Comparison of ENCODE assay signal across 8 cellular contexts in genomic region chr14:70027785-70028428, GRCh38.
DNase-seq lines count a peak whose midpoint lies in the region; ATAC-seq and TF ChIP-seq lines count a peak whose summit lies in the region.

No MANE protein-coding gene starts in this region.

- intact Hi-C loops in right cardiac atrium (cut with DNase I) (loop anchor here (1.0 to 5.0 kb wide), 3 partner anchors 151 to 209 kb away; partner anchors contain the start of gene SMOC1 (in 1 of the 4)), gastrocnemius medialis (cut with DNase I; ENCODE audit: low total_unique reads) (loop anchor here (1.0 to 2.0 kb wide), 2 partner anchors 151 to 210 kb away; no protein-coding TSS in a partner anchor)

- H3K4me3 ChIP-seq in SK-N-SH (ENCODE audit: low read depth in 2 of 2, low read length in 1 of 2) (peak overlapping the region in 1 of 2 experiments; percentile 50; a peak in 1 of 4 replicates), adipocyte (ENCODE audit: low read length) (no peak overlapping the region), right cardiac atrium (ENCODE audit: low read length) (no peak overlapping the region), gastrocnemius medialis (no peak overlapping the region)

- H3K4me1 ChIP-seq in SK-N-SH (ENCODE audit: control insufficient read depth in 1 of 2, insufficient read depth in 2 of 2, low read depth in 1 of 2, low read length in 1 of 2) (no peaks in the 10 kb centered on the region), adipocyte (ENCODE audit: control insufficient read depth, insufficient read depth, low read length) (no peaks in the 10 kb centered on the region), right cardiac atrium (ENCODE audit: control insufficient read depth, insufficient read depth, low read length) (no peaks in the 10 kb centered on the region), gastrocnemius medialis (no peaks in the 10 kb centered on the region)

- H3K36me3 ChIP-seq in SK-N-SH (replicated peaks in 1 of 2; ENCODE audit: control insufficient read depth in 1 of 2, insufficient read depth in 2 of 2, low read length in 1 of 2) (no peaks in the 10 kb centered on the region), adipocyte (ENCODE audit: control insufficient read depth, insufficient read depth, low read length, severe bottlenecking) (peaks cover 18% of the 10 kb centered on the region), gastrocnemius medialis (no peaks in the 10 kb centered on the region)

- TF ChIP-seq EP300 in SK-N-SH (IDR thresholded peaks at IDR 0.05; ENCODE audit: borderline replicate concordance in 1 of 2, low read depth in 1 of 2, low read length in 1 of 2): no peak

- H3K9me3 ChIP-seq in SK-N-SH (no peaks in the 10 kb centered on the region), adipocyte (ENCODE audit: control insufficient read depth, low read length) (no peaks in the 10 kb centered on the region), right cardiac atrium (ENCODE audit: control insufficient read depth, low read length) (no peaks in the 10 kb centered on the region), gastrocnemius medialis (no peaks in the 10 kb centered on the region)

- TF ChIP-seq RAD21 in SK-N-SH (IDR thresholded peaks at IDR 0.05; ENCODE audit: low read length): peak; percentile 97

- no peak for TF ChIP-seq POLR2A in gastrocnemius medialis (IDR thresholded peaks at IDR 0.05)

- H3K9ac ChIP-seq in SK-N-SH: no peak overlapping the region
- H3K9ac ChIP-seq in adipocyte (ENCODE audit: low read length): no peak overlapping the region

- no peaks in the 10 kb centered on the region for H3K9me2 ChIP-seq in SK-N-SH

- peak; percentile 77 to 80 for ATAC-seq in right cardiac atrium
- peak; percentile 45 to 80 for ATAC-seq in gastrocnemius medialis
- no peak for ATAC-seq in GM21825 (IDR thresholded peaks at IDR 0.05; ENCODE audit: unreplicated experiment)
- no peak for ATAC-seq in HG03571 (IDR thresholded peaks at IDR 0.05; ENCODE audit: unreplicated experiment)

- H3K4me2 ChIP-seq in SK-N-SH: no peak overlapping the region

- no peak overlapping the region for H3K27ac ChIP-seq in SK-N-SH (ENCODE audit: low read depth in 2 of 2, low read length in 1 of 2)
- H3K27ac ChIP-seq in right cardiac atrium (ENCODE audit: low read length): no peak overlapping the region
- H3K27ac ChIP-seq in gastrocnemius medialis: no peak overlapping the region

- POLR2A ChIA-PET in SK-N-SH (lab: Yijun Ruan, JAX): interaction anchor here (0.5 to 1.5 kb wide), 2 partner anchors 149 to 209 kb away, joined by 4 to 6 read pairs; partner anchors contain the start of gene SMOC1

- no peaks in the 10 kb centered on the region for H3K79me2 ChIP-seq in SK-N-SH (ENCODE audit: insufficient read depth)

- H3K27me3 ChIP-seq in SK-N-SH (ENCODE audit: insufficient read depth) (no peaks in the 10 kb centered on the region), adipocyte (replicated peaks; ENCODE audit: control insufficient read depth, insufficient read depth, low read length) (no peaks in the 10 kb centered on the region), right cardiac atrium (ENCODE audit: control insufficient read depth, insufficient read depth) (no peaks in the 10 kb centered on the region), gastrocnemius medialis (no peaks in the 10 kb centered on the region)

- CTCF ChIA-PET in SK-N-SH (lab: Yijun Ruan, JAX): interaction anchor here (0.5 to 4.2 kb wide), 96 partner anchors 8 to 851 kb away, joined by 3 to 238 read pairs (median 4); partner anchors contain the start of gene SMOC1

- no peak overlapping the region for H2AFZ ChIP-seq in SK-N-SH (ENCODE audit: low read depth)

- WGBS in SK-N-SH (ENCODE audit: low lambda C conversion rate): 38% methylated on average over 13 of the region's 17 CpGs
- 30% methylated on average over 17 of the region's 17 CpGs for WGBS in right cardiac atrium

- no peaks in the 10 kb centered on the region for H3F3A ChIP-seq in SK-N-SH (replicated peaks; ENCODE audit: insufficient read depth)

- in situ Hi-C loops in gastrocnemius medialis (cut with MboI; ENCODE audit: low sequenced_read_pairs in 4 of 4): loop anchor here in 3 of 4 donors (5.0 to 25.0 kb wide), 3 partner anchors 211 to 234 kb away; no protein-coding TSS in a partner anchor

- DNase-seq in EH (ENCODE audit: low read depth) (peak; percentile 49), HuH-7 (ENCODE audit: low spot score) (peak; percentile 80), SK-N-SH (peak; percentile 88), adipocyte (ENCODE audit: low read depth) (peak; percentile 73), right cardiac atrium (peak; percentile 75 to 91 (median 89)), gastrocnemius medialis (peak; percentile 44 to 51)

- TF ChIP-seq CTCF in SK-N-SH (IDR thresholded peaks at IDR 0.05) (peak; percentile 60), gastrocnemius medialis (IDR thresholded peaks at IDR 0.05 in 4 of 5, conservative IDR thresholded peaks at IDR 0.05 in 1 of 5) (peak; percentile 86 to 92 (median 90))

- H4K20me1 ChIP-seq in SK-N-SH (ENCODE audit: insufficient read depth): no peaks in the 10 kb centered on the region

TF ChIP-seq in SK-N-SH, 30 proteins besides CTCF, POLR2A, EP300 and RAD21:
- TF ChIP-seq USF2 (IDR thresholded peaks at IDR 0.05; ENCODE audit: borderline replicate concordance, low read depth, low read length) (no peak), TCF12 (IDR thresholded peaks at IDR 0.05) (no peak), SMC3 (IDR thresholded peaks at IDR 0.05; ENCODE audit: low read depth, low read length) (peak; percentile 95), FOXJ3 (CRISPR knock-in tag; IDR thresholded peaks at IDR 0.05) (no peak), FOSL2 (IDR thresholded peaks at IDR 0.05; ENCODE audit: borderline replicate concordance, low read depth) (no peak)
- TF ChIP-seq, protein P1, sequence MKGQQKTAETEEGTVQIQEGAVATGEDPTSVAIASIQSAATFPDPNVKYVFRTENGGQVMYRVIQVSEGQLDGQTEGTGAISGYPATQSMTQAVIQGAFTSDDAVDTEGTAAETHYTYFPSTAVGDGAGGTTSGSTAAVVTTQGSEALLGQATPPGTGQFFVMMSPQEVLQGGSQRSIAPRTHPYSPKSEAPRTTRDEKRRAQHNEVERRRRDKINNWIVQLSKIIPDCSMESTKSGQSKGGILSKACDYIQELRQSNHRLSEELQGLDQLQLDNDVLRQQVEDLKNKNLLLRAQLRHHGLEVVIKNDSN (IDR thresholded peaks at IDR 0.05; ENCODE audit: borderline replicate concordance, low read depth): no peak
- TF ChIP-seq, protein P2, sequence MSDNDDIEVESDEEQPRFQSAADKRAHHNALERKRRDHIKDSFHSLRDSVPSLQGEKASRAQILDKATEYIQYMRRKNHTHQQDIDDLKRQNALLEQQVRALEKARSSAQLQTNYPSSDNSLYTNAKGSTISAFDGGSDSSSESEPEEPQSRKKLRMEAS (IDR thresholded peaks at IDR 0.05; ENCODE audit: low read depth): no peak

Comparison
In these comparisons a context has a peak if more than half of its experiments do, and no peak if none do; other contexts are left out.
1. ATAC-seq: peak in right cardiac atrium (2 of 2) and gastrocnemius medialis (2 of 2); none in GM21825 (single experiment) and HG03571 (single experiment).
2. Peak in every context shown above with its lines, with median percentiles within 50 percentile points of each other: DNase-seq.